In genomic region chr9:127096208-127096607, GRCh38 we compare ENCODE assay signal across 1 cellular context.
TF ChIP-seq lines count a peak whose summit lies in the region.

No MANE protein-coding gene starts in this region.

TF ChIP-seq in H1, 55 proteins besides CTCF, POLR2A, EP300 and RAD21:
- TF ChIP-seq KDM4A (IDR thresholded peaks at IDR 0.05; ENCODE audit: low read depth, low read length, severe bottlenecking): no peak
- TF ChIP-seq KDM5A (IDR thresholded peaks at IDR 0.05; ENCODE audit: low read length): no peak
- no peak for TF ChIP-seq CBX8 (IDR thresholded peaks at IDR 0.05; ENCODE audit: borderline replicate concordance, low read depth, low read length)
- no peak for TF ChIP-seq POU5F1 (IDR thresholded peaks at IDR 0.05; ENCODE audit: low read depth, low read length)
- TF ChIP-seq SAP30 (IDR thresholded peaks at IDR 0.05; ENCODE audit: insufficient read depth, insufficient replicate concordance, low read length): no peak
- TF ChIP-seq MAX (IDR thresholded peaks at IDR 0.05): no peak
- no peak for TF ChIP-seq HDAC2 (IDR thresholded peaks at IDR 0.05; ENCODE audit: borderline replicate concordance in 1 of 2, low read depth in 2 of 2, low read length in 2 of 2)
- no peak for TF ChIP-seq RXRA (IDR thresholded peaks at IDR 0.05; ENCODE audit: insufficient read depth, low read depth, low read length)
- TF ChIP-seq CTBP2 (IDR thresholded peaks at IDR 0.05; ENCODE audit: borderline replicate concordance, insufficient read depth, insufficient read length, low read length): no peak
- TF ChIP-seq RBBP5 (IDR thresholded peaks at IDR 0.05; ENCODE audit: borderline replicate concordance, low read depth, low read length): no peak
- TF ChIP-seq SIRT6 (IDR thresholded peaks at IDR 0.05; ENCODE audit: low read length): no peak
- TF ChIP-seq CHD2 (IDR thresholded peaks at IDR 0.05; ENCODE audit: low read length): no peak
- no peak for TF ChIP-seq CEBPB (IDR thresholded peaks at IDR 0.05; ENCODE audit: low read depth, low read length)
- no peak for TF ChIP-seq TAF1 (IDR thresholded peaks at IDR 0.05; ENCODE audit: low read depth, low read length)
- TF ChIP-seq YY1 (IDR thresholded peaks at IDR 0.05; ENCODE audit: low read depth, low read length): no peak
- no peak for TF ChIP-seq CHD1 (IDR thresholded peaks at IDR 0.05; ENCODE audit: low read depth, low read length)
- TF ChIP-seq RFX5 (IDR thresholded peaks at IDR 0.05; ENCODE audit: borderline replicate concordance, low read depth, low read length): no peak
- TF ChIP-seq USF2 (IDR thresholded peaks at IDR 0.05; ENCODE audit: low read length): no peak
